In the genomic region with DNA sequence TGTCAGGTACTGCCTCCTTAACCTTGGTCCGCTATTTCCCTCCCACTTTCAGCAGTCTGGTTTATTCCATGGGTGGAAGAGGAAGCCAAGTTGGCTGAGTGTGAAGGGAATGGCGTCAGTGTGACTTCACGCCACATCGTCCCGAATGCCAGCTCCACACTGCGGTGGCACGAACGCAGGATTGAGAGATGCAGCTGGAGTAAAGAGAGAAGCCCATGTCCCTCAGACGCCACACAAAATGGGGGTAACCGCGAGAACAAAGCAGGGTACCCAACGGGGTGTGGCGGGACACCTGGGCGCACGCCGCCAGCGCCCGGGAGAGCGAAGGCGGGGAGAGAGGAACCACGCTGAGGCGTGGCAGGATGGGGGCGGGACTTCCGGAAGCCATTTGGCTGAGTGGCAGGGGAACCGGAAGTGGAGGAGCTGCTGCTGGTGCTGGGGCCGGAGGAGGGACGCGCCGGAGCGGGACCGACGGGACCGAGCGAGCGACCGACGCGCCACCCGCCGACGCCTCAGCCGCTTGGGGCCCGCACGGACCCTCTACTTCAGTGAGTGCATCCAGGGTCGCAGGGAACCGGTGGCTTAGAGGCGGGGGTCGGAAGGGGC, we compare ENCODE assay signal across 8 cellular contexts. TPM values are rescaled to one million over a fixed set of nuclear protein-coding genes. Genes with fewer than 3 reads are reported as not detected.
DNase-seq lines count a peak whose midpoint lies in the region; ATAC-seq and TF ChIP-seq lines count a peak whose summit lies in the region.

A gene with protein sequence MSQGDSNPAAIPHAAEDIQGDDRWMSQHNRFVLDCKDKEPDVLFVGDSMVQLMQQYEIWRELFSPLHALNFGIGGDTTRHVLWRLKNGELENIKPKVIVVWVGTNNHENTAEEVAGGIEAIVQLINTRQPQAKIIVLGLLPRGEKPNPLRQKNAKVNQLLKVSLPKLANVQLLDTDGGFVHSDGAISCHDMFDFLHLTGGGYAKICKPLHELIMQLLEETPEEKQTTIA (plus strand): TSS at position 417 of the 606 bp plus-strand sequence. CDS start 8,161 bp downstream, outside the sequence.

- H3K9me3 ChIP-seq in mammary epithelial cell (replicated peaks; ENCODE audit: insufficient read depth, low read length) = no peaks in the 10 kb centered on the region
- H3K9me3 ChIP-seq in iPS-20b (ENCODE audit: insufficient read depth, low read depth, low read length) = no peaks in the 10 kb centered on the region

- H3K79me2 ChIP-seq in mammary epithelial cell (ENCODE audit: insufficient read depth, low read length) = peaks cover 50% of the 10 kb centered on the region

- H3K4me1 ChIP-seq in mammary epithelial cell (ENCODE audit: insufficient read depth, low read length) (peaks cover 8% of the 10 kb centered on the region), iPS-20b (ENCODE audit: insufficient read depth, low read length) (no peaks in the 10 kb centered on the region)

- peak within 1 kb of the TSS; percentile 83 for H3K9ac ChIP-seq in mammary epithelial cell (ENCODE audit: insufficient read depth, low read length)
- peak within 1 kb of the TSS; percentile 87 for H3K9ac ChIP-seq in iPS-20b (ENCODE audit: low read depth, low read length)

- CTCF ChIA-PET in mammary epithelial cell (lab: Charles Lee; ENCODE audit: low non-redundant PET) = interaction anchor here (0.6 to 0.7 kb wide), 3 partner anchors 30 to 355 kb away, joined by 3 to 5 read pairs (median 3); no protein-coding TSS in a partner anchor

- peak within 1 kb of the TSS; percentile 94 for H2AFZ ChIP-seq in mammary epithelial cell (ENCODE audit: low read depth, low read length)

- peak; percentile 97 for ATAC-seq in HG03175 (IDR thresholded peaks at IDR 0.05; ENCODE audit: unreplicated experiment)

- dilution Hi-C loops in mammary epithelial cell (cut with HindIII; ENCODE audit: low sequenced_read_pairs) = no loop called here

- peaks cover 7% of the 10 kb centered on the region for H4K20me1 ChIP-seq in mammary epithelial cell (ENCODE audit: insufficient read depth, low read length)

- peak; percentile 83 for TF ChIP-seq POLR2A in GM18951 (IDR thresholded peaks at IDR 0.05; ENCODE audit: extremely low read depth, insufficient read depth, insufficient read length)

- BruUV-seq in mammary epithelial cell (replicated peaks; lab: Mats Ljungman, UMichigan) = no TSS peak

- H3K36me3 ChIP-seq in mammary epithelial cell (ENCODE audit: insufficient read depth, low read length) (peaks cover 4% of the 10 kb centered on the region), iPS-20b (ENCODE audit: insufficient read depth, low read depth, low read length) (peaks cover 35% of the 10 kb centered on the region)

- H3K4me2 ChIP-seq in mammary epithelial cell (ENCODE audit: insufficient read depth, low read depth, low read length) = peak within 1 kb of the TSS; percentile 89

- H3K27ac ChIP-seq in mammary epithelial cell (ENCODE audit: insufficient read depth, low read depth, low read length) (peak within 1 kb of the TSS; percentile 88), iPS-20b (ENCODE audit: low read length) (peak within 1 kb of the TSS; percentile 94), skin epidermis (peak within 1 kb of the TSS; percentile 73 to 94 (median 90))

- 3% methylated on average over 27 of the region's 48 CpGs for WGBS in mammary epithelial cell (ENCODE audit: low coverage, missing lambda C conversion rate)

- H3K27me3 ChIP-seq in mammary epithelial cell (ENCODE audit: insufficient read depth, low read length) (no peaks in the 10 kb centered on the region), iPS-20b (ENCODE audit: insufficient read depth, low read length) (no peaks in the 10 kb centered on the region)

- intact Hi-C loops in mammary epithelial cell (cut with micrococcal nuclease) = loop anchor here (5.0 kb wide), 1 partner anchor 37 kb away; no protein-coding TSS in a partner anchor

- H3K4me3 ChIP-seq in WI38 (ENCODE audit: low read depth, low read length) (peak within 1 kb of the TSS; percentile 93), mammary epithelial cell (replicated peaks in 1 of 3; ENCODE audit: insufficient read depth in 1 of 3, low read depth in 2 of 3, low read length in 3 of 3) (peak within 1 kb of the TSS; percentile 60 to 82 (median 66)), iPS-20b (ENCODE audit: low read length) (peak within 1 kb of the TSS; percentile 82), skin epidermis (peak within 1 kb of the TSS; percentile 73 to 97 (median 92))

- DNase-seq in AG08396 (ENCODE audit: low spot score) (peak; percentile 98), NCI-H2227 treated with DMSO at 0.1 percent for 48 hours (lab: John Stamatoyannopoulos, UW) (peak; percentile 77), mammary epithelial cell (peak; percentile 92)

- in situ Hi-C loops in GM18951 (cut with MboI; ENCODE audit: low sequenced_read_pairs, unreplicated experiment) (no loop called here), mammary epithelial cell (cut with MboI; ENCODE audit: low sequenced_read_pairs in 2 of 2) (no loop called here)

- TF ChIP-seq CTCF in WI38 (IDR thresholded peaks at IDR 0.05; ENCODE audit: low read depth, low read length) (no peak), mammary epithelial cell (conservative IDR thresholded peaks at IDR 0.05 in 1 of 2, IDR thresholded peaks at IDR 0.05 in 1 of 2; ENCODE audit: extremely low read depth in 1 of 2, insufficient read depth in 1 of 2, low read depth in 1 of 2, low read length in 2 of 2) (no peak)

RNA-seq across cellular contexts. Expression of the gene that starts here (rescaled TPM):
- 100 to 1,000 TPM; 129 to 177 TPM for total RNA-seq in mammary epithelial cell
- 75.2 TPM for polyA plus RNA-seq in mammary epithelial cell
- polyA minus RNA-seq in mammary epithelial cell = 222 TPM

Comparison
In these comparisons a context has a peak if more than half of its experiments do, and no peak if none do; other contexts are left out.
1. Peak in every context shown above with its lines: DNase-seq, ATAC-seq, H3K4me3 ChIP-seq and H3K27ac ChIP-seq.